In the genomic region with DNA sequence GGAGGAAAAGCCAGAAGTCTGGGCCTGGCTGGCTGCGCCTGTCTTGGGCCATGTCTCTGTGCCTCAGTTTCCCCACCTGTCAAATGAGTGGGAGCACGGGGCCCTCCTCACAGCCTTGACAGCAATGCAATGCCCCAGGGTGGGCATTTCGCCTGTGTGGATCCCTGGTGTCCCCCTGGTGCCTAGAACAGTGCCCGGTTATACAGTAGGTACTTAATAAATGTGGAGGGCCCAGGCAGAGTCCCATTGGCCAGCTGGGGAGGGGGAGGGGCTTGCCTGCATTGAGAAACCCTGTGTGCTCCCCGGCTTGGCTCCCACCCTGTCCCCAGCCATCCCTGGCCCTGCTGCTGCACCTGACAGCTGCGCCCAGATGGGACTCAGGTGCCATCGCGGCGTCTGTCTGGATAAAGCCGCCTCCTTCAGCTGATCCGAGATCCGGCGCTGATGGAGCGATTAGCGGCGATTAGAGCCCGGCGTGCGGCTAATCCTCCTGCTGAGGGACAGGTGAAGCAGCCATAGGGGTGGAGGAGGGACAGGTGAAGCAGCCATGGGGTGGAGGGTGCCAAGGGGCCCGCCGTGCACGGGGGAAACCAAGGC, we compare ENCODE assay signal across 23 cellular contexts. TPM values are rescaled to one million over a fixed set of nuclear protein-coding genes. Genes with fewer than 3 reads are reported as not detected.
DNase-seq lines count a peak whose midpoint lies in the region; ATAC-seq and TF ChIP-seq lines count a peak whose summit lies in the region.
"Had no signal": no experiment of that assay in that cellular context is flagged by ENCODE, and none has a peak within 500 bp of the region (broad histone marks: within the 10 kb centered on the region; RNA-seq: fewer than 3 reads in every experiment).

No MANE protein-coding gene starts in this region.

- H3K27me3 Mint-ChIP-seq in T-helper 17 cell (no peaks in the 10 kb centered on the region), natural killer cell (ENCODE audit: low read depth in 2 of 2) (no peaks in the 10 kb centered on the region)
- H3K27me3 Mint-ChIP-seq in stimulated activated naive CD8-positive, alpha-beta T cell treated with anti-CD3 and anti-CD28 coated beads, Interleukin-15, amount 100 ng/mL, for 72 hours: no peaks in the 10 kb centered on the region
- no peaks in the 10 kb centered on the region for H3K27me3 Mint-ChIP-seq in activated T-cell treated with anti-CD3 and anti-CD28 coated beads, Interleukin-2, amount 50 U/mL, for 72 hours (ENCODE audit: low read depth)
- H3K27me3 Mint-ChIP-seq: activated CD8-positive, alpha-beta T cell treated with anti-CD3 and anti-CD28 coated beads for 36 hours; naive B cell had no signal

- H3K4me3 Mint-ChIP-seq in T-helper 17 cell (peak overlapping the region; percentile 36), natural killer cell (peak overlapping the region; percentile 79)
- peak overlapping the region in 1 of 2 donors; percentile 54 for H3K4me3 Mint-ChIP-seq in stimulated activated naive CD8-positive, alpha-beta T cell treated with anti-CD3 and anti-CD28 coated beads, Interleukin-15, amount 100 ng/mL, for 72 hours
- H3K4me3 Mint-ChIP-seq in activated T-cell treated with anti-CD3 and anti-CD28 coated beads, Interleukin-2, amount 50 U/mL, for 72 hours: no peak overlapping the region
- H3K4me3 Mint-ChIP-seq: activated CD8-positive, alpha-beta T cell treated with anti-CD3 and anti-CD28 coated beads for 36 hours had no signal

- no peak for TF ChIP-seq CTCF in natural killer cell (IDR thresholded peaks at IDR 0.05)

- ATAC-seq in T-helper 17 cell (no peak), natural killer cell (no peak)
- no peak for ATAC-seq in stimulated activated naive CD8-positive, alpha-beta T cell treated with anti-CD3 and anti-CD28 coated beads, Interleukin-15, amount 100 ng/mL, for 72 hours
- no peak for ATAC-seq in activated T-cell treated with anti-CD3 and anti-CD28 coated beads, Interleukin-2, amount 50 U/mL, for 72 hours (replicated peaks in 1 of 2)
- ATAC-seq: A549 had no signal

- H3K4me1 Mint-ChIP-seq in T-helper 17 cell (peaks cover 38% of the 10 kb centered on the region), natural killer cell (peaks cover 63 to 86% of the 10 kb centered on the region in 2 donors)
- peaks cover 90% of the 10 kb centered on the region for H3K4me1 Mint-ChIP-seq in stimulated activated naive CD8-positive, alpha-beta T cell treated with anti-CD3 and anti-CD28 coated beads, Interleukin-15, amount 100 ng/mL, for 72 hours
- peaks cover 50% of the 10 kb centered on the region for H3K4me1 Mint-ChIP-seq in activated T-cell treated with anti-CD3 and anti-CD28 coated beads, Interleukin-2, amount 50 U/mL, for 72 hours (ENCODE audit: low read depth)

- H3K9me3 ChIP-seq in T-helper 17 cell (ENCODE audit: control insufficient read depth, low read length, poor library complexity, severe bottlenecking): no peaks in the 10 kb centered on the region
- H3K9me3 ChIP-seq: A549, adrenal gland, BE2C, colonic mucosa, ovary had no signal

- no peaks in the 10 kb centered on the region for H3K9me3 Mint-ChIP-seq in natural killer cell
- H3K9me3 Mint-ChIP-seq in stimulated activated naive CD8-positive, alpha-beta T cell treated with anti-CD3 and anti-CD28 coated beads, Interleukin-15, amount 100 ng/mL, for 72 hours: no peaks in the 10 kb centered on the region
- H3K9me3 Mint-ChIP-seq in activated T-cell treated with anti-CD3 and anti-CD28 coated beads, Interleukin-2, amount 50 U/mL, for 72 hours: no peaks in the 10 kb centered on the region
- H3K9me3 Mint-ChIP-seq: activated CD8-positive, alpha-beta T cell treated with anti-CD3 and anti-CD28 coated beads for 36 hours; naive B cell had no signal

- H3K36me3 Mint-ChIP-seq in T-helper 17 cell (ENCODE audit: low read depth) (no peaks in the 10 kb centered on the region), natural killer cell (no peaks in the 10 kb centered on the region)
- no peaks in the 10 kb centered on the region for H3K36me3 Mint-ChIP-seq in activated T-cell treated with anti-CD3 and anti-CD28 coated beads, Interleukin-2, amount 50 U/mL, for 72 hours (ENCODE audit: insufficient read depth in 2 of 2)
- H3K36me3 Mint-ChIP-seq: naive B cell had no signal

- H3K27ac Mint-ChIP-seq in T-helper 17 cell (peak overlapping the region; percentile 68), natural killer cell (peak overlapping the region; percentile 87 to 94)
- H3K27ac Mint-ChIP-seq in stimulated activated naive CD8-positive, alpha-beta T cell treated with anti-CD3 and anti-CD28 coated beads, Interleukin-15, amount 100 ng/mL, for 72 hours: peak overlapping the region in 1 of 2 donors; percentile 63
- H3K27ac Mint-ChIP-seq in activated T-cell treated with anti-CD3 and anti-CD28 coated beads, Interleukin-2, amount 50 U/mL, for 72 hours: no peak overlapping the region

- intact Hi-C loops in natural killer cell (cut with micrococcal nuclease): no loop called here

- DNase-seq in NCI-H524 (lab: John Stamatoyannopoulos, UW): peak; percentile 66 to 87
- DNase-seq in NCI-H524 treated with DMSO at 0.1 percent for 48 hours (lab: John Stamatoyannopoulos, UW): no peak
- DNase-seq in COR-L47 (lab: John Stamatoyannopoulos, UW): peak; percentile 85
- no peak for DNase-seq in T-helper 17 cell
- no peak for DNase-seq in natural killer cell
- no peak for DNase-seq in stimulated activated naive CD8-positive, alpha-beta T cell treated with anti-CD3 and anti-CD28 coated beads, Interleukin-15, amount 100 ng/mL, for 72 hours
- no peak for DNase-seq in nucleus accumbens (lab: John Stamatoyannopoulos, UW)
- DNase-seq in activated T-cell treated with anti-CD3 and anti-CD28 coated beads, Interleukin-2, amount 50 U/mL, for 72 hours: no peak
- DNase-seq: activated CD4-positive, CD25-positive, alpha-beta regulatory T cell; activated gamma-delta T cell treated with Interleukin-2 at 50 U/mL for 16 hours; activated T-cell treated with anti-CD3 and anti-CD28 coated beads for 4 hours; brain microvascular endothelial cell; colonic mucosa; DMS 273 treated with DMSO at 0.1 percent for 48 hours; naive B cell; NCI-H1092 treated with DMSO at 0.1 percent for 48 hours; ovary; RPMI8226; T-helper 9 cell had no signal

RNA-seq across cellular contexts. Expression of gene ZFPM1, which starts 12.4 kb away (rescaled TPM):
- total RNA-seq in T-helper 17 cell: 10 to 100 TPM; 24.6 to 29.4 TPM
- total RNA-seq in natural killer cell: 10 to 100 TPM; 56.3 to 71.0 (median 64.6) TPM
- 10 to 100 TPM; 12.2 to 13.8 TPM for total RNA-seq in activated T-cell treated with anti-CD3 and anti-CD28 coated beads, Interleukin-2, amount 50 U/mL, for 72 hours

Comparison
In these comparisons a context has a peak if more than half of its experiments do, and no peak if none do; other contexts are left out.
1. DNase-seq: peak in NCI-H524 (2 of 2) and COR-L47 (single experiment); none in NCI-H524 treated with DMSO at 0.1 percent for 48 hours (single experiment), T-helper 17 cell (0 of 3), natural killer cell (single experiment), stimulated activated naive CD8-positive, alpha-beta T cell treated with anti-CD3 and anti-CD28 coated beads, Interleukin-15, amount 100 ng/mL, for 72 hours (0 of 2), nucleus accumbens (0 of 56) and activated T-cell treated with anti-CD3 and anti-CD28 coated beads, Interleukin-2, amount 50 U/mL, for 72 hours (0 of 2).
2. H3K4me3 Mint-ChIP-seq: peak in T-helper 17 cell (single experiment) and natural killer cell (single experiment); none in activated T-cell treated with anti-CD3 and anti-CD28 coated beads, Interleukin-2, amount 50 U/mL, for 72 hours (0 of 2).